16 cellular contexts compared by ENCODE assay signal in genomic region chr13:111658150-111659100, GRCh38.
A peak's percentile ranks its signal among the peaks of the same experiment; 100 is the strongest.
DNase-seq lines count a peak whose midpoint lies in the region; ATAC-seq and TF ChIP-seq lines count a peak whose summit lies in the region.
"Had no signal": no experiment of that assay in that cellular context is flagged by ENCODE, and none has a peak within 500 bp of the region (broad histone marks: within the 10 kb centered on the region; RNA-seq: fewer than 3 reads in every experiment).

No MANE protein-coding gene starts in this region.

- intact Hi-C loops in adrenal gland (cut with DNase I) = no loop called here

- H2AFZ ChIP-seq in GM23338 = peak overlapping the region; percentile 85; the same call in 1 of the 2 replicates

- no peaks in the 10 kb centered on the region for H3K9me3 ChIP-seq in T-helper 17 cell (ENCODE audit: control insufficient read depth, low read length, poor library complexity, severe bottlenecking)
- H3K9me3 ChIP-seq in adrenal gland (replicated peaks in 1 of 3) = no peaks in the 10 kb centered on the region
- H3K9me3 ChIP-seq: heart right ventricle had no signal

- ATAC-seq in GM23338 (peak; percentile 98), T-helper 17 cell (no peak)
- no peak for ATAC-seq in stimulated activated naive CD8-positive, alpha-beta T cell treated with anti-CD3 and anti-CD28 coated beads, Interleukin-15, Interleukin-2, amounts not matched to agents 100 U/mL and 50 U/mL, for 24 hours
- ATAC-seq: activated CD4-positive, alpha-beta T cell treated with anti-CD3 and anti-CD28 coated beads for 36 hours; GM12878 had no signal

- H3K27ac Mint-ChIP-seq in GM23338 = peak overlapping the region; percentile 83
- no peak overlapping the region for H3K27ac Mint-ChIP-seq in endothelial cell (ENCODE audit: unreplicated experiment)
- no peak overlapping the region for H3K27ac Mint-ChIP-seq in T-helper 17 cell
- no peak overlapping the region for H3K27ac Mint-ChIP-seq in chondrocyte (ENCODE audit: unreplicated experiment)
- H3K27ac Mint-ChIP-seq: activated CD4-positive, alpha-beta T cell treated with anti-CD3 and anti-CD28 coated beads for 36 hours; CD4-positive, alpha-beta memory T cell; dendritic cell treated with granulocyte-macrophage colony-stimulating factor and Interleukin-4, amounts not matched to agents 40 ng/mL and 50 ng/mL, for 4 days had no signal

- no peaks in the 10 kb centered on the region for H3K27me3 ChIP-seq in GM23338 (ENCODE audit: insufficient read depth)
- H3K27me3 ChIP-seq in adrenal gland = no peaks in the 10 kb centered on the region

- DNase-seq in GM23338 (ENCODE audit: low spot score) = peak; percentile 73
- peak; percentile 76 for DNase-seq in NCI-H2107 treated with DMSO at 0.1 percent for 48 hours (lab: John Stamatoyannopoulos, UW; ENCODE audit: unreplicated experiment)
- peak; percentile 47 for DNase-seq in endothelial cell (ENCODE audit: low spot score)
- peak; percentile 46 for DNase-seq in occipital lobe (lab: John Stamatoyannopoulos, UW)
- DNase-seq in T-helper 17 cell = no peak
- no peak for DNase-seq in chondrocyte (ENCODE audit: low spot score)
- no peak for DNase-seq in stimulated activated naive CD8-positive, alpha-beta T cell treated with anti-CD3 and anti-CD28 coated beads, Interleukin-15, Interleukin-2, amounts not matched to agents 100 U/mL and 50 U/mL, for 24 hours
- no peak for DNase-seq in adrenal gland
- DNase-seq: activated CD4-positive, alpha-beta T cell treated with anti-CD3 and anti-CD28 coated beads for 36 hours; activated naive CD4-positive, alpha-beta T cell; CD4-positive, alpha-beta memory T cell; heart right ventricle; stimulated activated naive CD4-positive, alpha-beta T cell treated with Interleukin-2 at 50 U/mL for 16 hours had no signal

- H3K9me3 Mint-ChIP-seq in GM23338 (no peaks in the 10 kb centered on the region), endothelial cell (ENCODE audit: unreplicated experiment) (no peaks in the 10 kb centered on the region), chondrocyte (ENCODE audit: low read depth) (no peaks in the 10 kb centered on the region)
- H3K9me3 Mint-ChIP-seq: dendritic cell treated with granulocyte-macrophage colony-stimulating factor and Interleukin-4, amounts not matched to agents 40 ng/mL and 50 ng/mL, for 4 days had no signal

- H3K4me3 ChIP-seq in GM23338 = no peak overlapping the region
- no peak overlapping the region for H3K4me3 ChIP-seq in adrenal gland
- H3K4me3 ChIP-seq: GM12878, heart right ventricle, SK-N-MC had no signal

- H3F3A ChIP-seq in GM23338 (replicated peaks; ENCODE audit: low read depth) = no peaks in the 10 kb centered on the region

- H3K79me2 ChIP-seq in GM23338 (replicated peaks; ENCODE audit: insufficient read depth) = no peaks in the 10 kb centered on the region

- 51 to 62% (median 53%) methylated on average over 14 to 16 of the region's 16 CpGs for WGBS in adrenal gland, 4 donors

- H3K4me2 ChIP-seq in GM23338 = peak overlapping the region; percentile 57; the same call in 1 of the 2 replicates

- H3K4me3 Mint-ChIP-seq in GM23338 (no peak overlapping the region), endothelial cell (ENCODE audit: unreplicated experiment) (no peak overlapping the region), T-helper 17 cell (no peak overlapping the region), chondrocyte (ENCODE audit: unreplicated experiment) (no peak overlapping the region)
- H3K4me3 Mint-ChIP-seq: activated CD4-positive, alpha-beta T cell treated with anti-CD3 and anti-CD28 coated beads for 36 hours; CD4-positive, alpha-beta memory T cell; dendritic cell treated with granulocyte-macrophage colony-stimulating factor and Interleukin-4, amounts not matched to agents 40 ng/mL and 50 ng/mL, for 4 days had no signal

- H4K20me1 ChIP-seq in GM23338 (replicated peaks; ENCODE audit: insufficient read depth) = no peaks in the 10 kb centered on the region

- no peaks in the 10 kb centered on the region; the same call in 1 of the 2 replicates for H3K36me3 ChIP-seq in GM23338 (ENCODE audit: insufficient read depth)
- H3K36me3 ChIP-seq in adrenal gland (replicated peaks in 1 of 2) = no peaks in the 10 kb centered on the region
- H3K36me3 ChIP-seq: heart right ventricle had no signal

- H3K4me1 Mint-ChIP-seq in GM23338 (peaks cover 16% of the 10 kb centered on the region), endothelial cell (ENCODE audit: unreplicated experiment) (peaks cover 20% of the 10 kb centered on the region), T-helper 17 cell (peaks cover 3% of the 10 kb centered on the region), chondrocyte (ENCODE audit: low read depth) (no peaks in the 10 kb centered on the region)
- H3K4me1 Mint-ChIP-seq: activated CD4-positive, alpha-beta T cell treated with anti-CD3 and anti-CD28 coated beads for 36 hours; CD4-positive, alpha-beta memory T cell had no signal

- H3K36me3 Mint-ChIP-seq in GM23338 (ENCODE audit: low read depth) = no peaks in the 10 kb centered on the region
- H3K36me3 Mint-ChIP-seq in endothelial cell (ENCODE audit: low read depth, unreplicated experiment) = no peaks in the 10 kb centered on the region
- H3K36me3 Mint-ChIP-seq in T-helper 17 cell (ENCODE audit: low read depth) = no peaks in the 10 kb centered on the region
- no peaks in the 10 kb centered on the region for H3K36me3 Mint-ChIP-seq in chondrocyte (ENCODE audit: low read depth)
- H3K36me3 Mint-ChIP-seq: CD4-positive, alpha-beta memory T cell had no signal

- no peak for TF ChIP-seq POLR2A in adrenal gland (IDR thresholded peaks at IDR 0.05)

- H3K27ac ChIP-seq in GM23338 (ENCODE audit: low read depth) (0 out of 2 replicates have a peak overlapping the region, but pooled peaks have one; percentile 8), adrenal gland (no peak overlapping the region)
- H3K27ac ChIP-seq: heart right ventricle, SK-N-MC had no signal

- peaks cover 7% of the 10 kb centered on the region for H3K27me3 Mint-ChIP-seq in GM23338 (ENCODE audit: insufficient read depth, low read depth, poor library complexity)
- H3K27me3 Mint-ChIP-seq in endothelial cell (ENCODE audit: unreplicated experiment) = peaks cover 5% of the 10 kb centered on the region
- peaks cover 41% of the 10 kb centered on the region for H3K27me3 Mint-ChIP-seq in T-helper 17 cell
- H3K27me3 Mint-ChIP-seq in chondrocyte (ENCODE audit: low read depth) = peaks cover 32% of the 10 kb centered on the region
- H3K27me3 Mint-ChIP-seq: dendritic cell treated with granulocyte-macrophage colony-stimulating factor and Interleukin-4, amounts not matched to agents 40 ng/mL and 50 ng/mL, for 4 days had no signal

- TF ChIP-seq CTCF in GM23338 (conservative IDR thresholded peaks at IDR 0.05; ENCODE audit: low read depth in 2 of 2) = no peak
- TF ChIP-seq CTCF in endothelial cell (IDR thresholded peaks at IDR 0.05; ENCODE audit: unreplicated experiment) = no peak
- no peak for TF ChIP-seq CTCF in chondrocyte (IDR thresholded peaks at IDR 0.05)
- TF ChIP-seq CTCF in adrenal gland (IDR thresholded peaks at IDR 0.05) = no peak

- no peaks in the 10 kb centered on the region for H3K9me2 ChIP-seq in GM23338 (ENCODE audit: insufficient read depth)

- peaks cover 5% of the 10 kb centered on the region; the same call in 1 of the 2 replicates for H3K4me1 ChIP-seq in GM23338 (ENCODE audit: insufficient read depth)
- no peaks in the 10 kb centered on the region for H3K4me1 ChIP-seq in adrenal gland (replicated peaks in 1 of 2)
- H3K4me1 ChIP-seq: heart right ventricle had no signal

TF ChIP-seq in GM23338, 12 proteins besides CTCF, POLR2A, EP300 and RAD21 (continues in another document):
- no peak for TF ChIP-seq STAT1 (IDR thresholded peaks at IDR 0.05; ENCODE audit: unreplicated experiment)
- TF ChIP-seq CREB1 (CRISPR knock-in tag; IDR thresholded peaks at IDR 0.05; ENCODE audit: low read depth) = no peak
- no peak for TF ChIP-seq ZNF114 (CRISPR knock-in tag; IDR thresholded peaks at IDR 0.05)
- TF ChIP-seq, protein P1, sequence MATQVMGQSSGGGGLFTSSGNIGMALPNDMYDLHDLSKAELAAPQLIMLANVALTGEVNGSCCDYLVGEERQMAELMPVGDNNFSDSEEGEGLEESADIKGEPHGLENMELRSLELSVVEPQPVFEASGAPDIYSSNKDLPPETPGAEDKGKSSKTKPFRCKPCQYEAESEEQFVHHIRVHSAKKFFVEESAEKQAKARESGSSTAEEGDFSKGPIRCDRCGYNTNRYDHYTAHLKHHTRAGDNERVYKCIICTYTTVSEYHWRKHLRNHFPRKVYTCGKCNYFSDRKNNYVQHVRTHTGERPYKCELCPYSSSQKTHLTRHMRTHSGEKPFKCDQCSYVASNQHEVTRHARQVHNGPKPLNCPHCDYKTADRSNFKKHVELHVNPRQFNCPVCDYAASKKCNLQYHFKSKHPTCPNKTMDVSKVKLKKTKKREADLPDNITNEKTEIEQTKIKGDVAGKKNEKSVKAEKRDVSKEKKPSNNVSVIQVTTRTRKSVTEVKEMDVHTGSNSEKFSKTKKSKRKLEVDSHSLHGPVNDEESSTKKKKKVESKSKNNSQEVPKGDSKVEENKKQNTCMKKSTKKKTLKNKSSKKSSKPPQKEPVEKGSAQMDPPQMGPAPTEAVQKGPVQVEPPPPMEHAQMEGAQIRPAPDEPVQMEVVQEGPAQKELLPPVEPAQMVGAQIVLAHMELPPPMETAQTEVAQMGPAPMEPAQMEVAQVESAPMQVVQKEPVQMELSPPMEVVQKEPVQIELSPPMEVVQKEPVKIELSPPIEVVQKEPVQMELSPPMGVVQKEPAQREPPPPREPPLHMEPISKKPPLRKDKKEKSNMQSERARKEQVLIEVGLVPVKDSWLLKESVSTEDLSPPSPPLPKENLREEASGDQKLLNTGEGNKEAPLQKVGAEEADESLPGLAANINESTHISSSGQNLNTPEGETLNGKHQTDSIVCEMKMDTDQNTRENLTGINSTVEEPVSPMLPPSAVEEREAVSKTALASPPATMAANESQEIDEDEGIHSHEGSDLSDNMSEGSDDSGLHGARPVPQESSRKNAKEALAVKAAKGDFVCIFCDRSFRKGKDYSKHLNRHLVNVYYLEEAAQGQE (IDR thresholded peaks at IDR 0.05; ENCODE audit: unreplicated experiment) = no peak
- TF ChIP-seq ZNF331 (CRISPR knock-in tag; IDR thresholded peaks at IDR 0.05; ENCODE audit: low read depth) = no peak
- no peak for TF ChIP-seq JUNB (IDR thresholded peaks at IDR 0.05; ENCODE audit: unreplicated experiment)
- TF ChIP-seq NANOG (IDR thresholded peaks at IDR 0.05; ENCODE audit: borderline replicate concordance) = no peak
- no peak for TF ChIP-seq EZH2phosphoT487 (IDR thresholded peaks at IDR 0.05; ENCODE audit: unreplicated experiment)
- TF ChIP-seq POLR2AphosphoS5 (IDR thresholded peaks at IDR 0.05; ENCODE audit: low read depth) = no peak
- TF ChIP-seq, protein P2, sequence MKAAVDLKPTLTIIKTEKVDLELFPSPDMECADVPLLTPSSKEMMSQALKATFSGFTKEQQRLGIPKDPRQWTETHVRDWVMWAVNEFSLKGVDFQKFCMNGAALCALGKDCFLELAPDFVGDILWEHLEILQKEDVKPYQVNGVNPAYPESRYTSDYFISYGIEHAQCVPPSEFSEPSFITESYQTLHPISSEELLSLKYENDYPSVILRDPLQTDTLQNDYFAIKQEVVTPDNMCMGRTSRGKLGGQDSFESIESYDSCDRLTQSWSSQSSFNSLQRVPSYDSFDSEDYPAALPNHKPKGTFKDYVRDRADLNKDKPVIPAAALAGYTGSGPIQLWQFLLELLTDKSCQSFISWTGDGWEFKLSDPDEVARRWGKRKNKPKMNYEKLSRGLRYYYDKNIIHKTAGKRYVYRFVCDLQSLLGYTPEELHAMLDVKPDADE (IDR thresholded peaks at IDR 0.05) = no peak

Comparison
In these comparisons a context has a peak if more than half of its experiments do, and no peak if none do; other contexts are left out.
1. DNase-seq: peak in GM23338 (single experiment), NCI-H2107 treated with DMSO at 0.1 percent for 48 hours (single experiment), endothelial cell (single experiment) and occipital lobe (single experiment); none in T-helper 17 cell (0 of 3), chondrocyte (single experiment), stimulated activated naive CD8-positive, alpha-beta T cell treated with anti-CD3 and anti-CD28 coated beads, Interleukin-15, Interleukin-2, amounts not matched to agents 100 U/mL and 50 U/mL, for 24 hours (single experiment) and adrenal gland (0 of 7).